ENCODE assay signal across 15 cellular contexts in the genomic region with DNA sequence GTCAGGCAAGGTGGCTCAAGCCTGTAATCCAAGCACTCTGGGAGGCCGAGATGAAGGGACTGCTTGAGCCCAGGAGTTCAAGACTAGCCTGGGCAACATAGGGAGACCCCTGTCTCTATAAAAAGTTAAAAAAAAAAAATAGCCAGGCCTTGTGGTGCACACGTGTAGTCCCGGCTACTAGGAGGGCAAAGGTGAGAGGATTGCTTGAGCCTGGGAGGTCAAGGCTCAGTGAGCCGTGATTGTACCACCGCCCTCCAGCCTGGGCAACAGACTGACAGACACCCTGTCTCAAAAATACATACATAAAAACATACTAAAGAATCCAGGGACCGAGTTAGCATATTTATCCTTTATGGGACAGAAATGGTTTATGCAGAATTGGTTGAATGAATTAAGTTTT. TPM values are rescaled to one million over a fixed set of nuclear protein-coding genes. Genes with fewer than 3 reads are reported as not detected.
"Had no signal": no experiment of that assay in that cellular context is flagged by ENCODE, and none has a peak within 500 bp of the region (broad histone marks: within the 10 kb centered on the region; RNA-seq: fewer than 3 reads in every experiment).

No MANE protein-coding gene starts in this region.

- H3K9me3 ChIP-seq: body of pancreas had no signal

- DNase-seq: activated CD4-positive, alpha-beta T cell treated with anti-CD3 and anti-CD28 coated beads for 36 hours; activated CD8-positive, alpha-beta T cell treated with anti-CD3 and anti-CD28 coated beads, Interleukin-2, amount 10 ng/mL, durations not matched to agents 7 days and 5 days; activated gamma-delta T cell; amniotic stem cell; body of pancreas; central memory CD4-positive, alpha-beta T cell; endodermal cell; hypothalamus; naive B cell; T-helper 9 cell had no signal

- H3K4me3 ChIP-seq: body of pancreas, lung had no signal

- H3K4me3 Mint-ChIP-seq: activated CD4-positive, alpha-beta T cell treated with anti-CD3 and anti-CD28 coated beads for 36 hours; activated CD8-positive, alpha-beta T cell treated with anti-CD3 and anti-CD28 coated beads, Interleukin-2, amount 10 ng/mL, durations not matched to agents 7 days and 5 days; dendritic cell treated with granulocyte-macrophage colony-stimulating factor and Interleukin-4, amounts not matched to agents 40 ng/mL and 50 ng/mL, for 4 days; endodermal cell; stimulated activated effector memory CD8-positive, alpha-beta T cell treated with anti-CD3 and anti-CD28 coated beads, Interleukin-12 subunit alpha, Interleukin-12 subunit beta, amount 100 ng/mL, for 72 hours; type B pancreatic cell had no signal

- H3K27me3 ChIP-seq: body of pancreas had no signal

- H3K27me3 Mint-ChIP-seq: activated CD4-positive, alpha-beta T cell treated with anti-CD3 and anti-CD28 coated beads for 36 hours; dendritic cell treated with granulocyte-macrophage colony-stimulating factor and Interleukin-4, amounts not matched to agents 40 ng/mL and 50 ng/mL, for 4 days; naive B cell; type B pancreatic cell had no signal

- H3K9me3 Mint-ChIP-seq: dendritic cell treated with granulocyte-macrophage colony-stimulating factor and Interleukin-4, amounts not matched to agents 40 ng/mL and 50 ng/mL, for 4 days; endodermal cell; naive B cell; stimulated activated effector memory CD8-positive, alpha-beta T cell treated with anti-CD3 and anti-CD28 coated beads, Interleukin-12 subunit alpha, Interleukin-12 subunit beta, amount 100 ng/mL, for 72 hours; type B pancreatic cell had no signal

- H3K27ac Mint-ChIP-seq: activated CD8-positive, alpha-beta T cell treated with anti-CD3 and anti-CD28 coated beads, Interleukin-2, amount 10 ng/mL, durations not matched to agents 7 days and 5 days; dendritic cell treated with granulocyte-macrophage colony-stimulating factor and Interleukin-4, amounts not matched to agents 40 ng/mL and 50 ng/mL, for 4 days; endodermal cell; type B pancreatic cell had no signal

- ATAC-seq: activated CD4-positive, alpha-beta T cell treated with anti-CD3 and anti-CD28 coated beads for 36 hours; activated CD8-positive, alpha-beta T cell treated with anti-CD3 and anti-CD28 coated beads, Interleukin-2, amount 10 ng/mL, durations not matched to agents 7 days and 5 days; body of pancreas; stimulated activated effector memory CD8-positive, alpha-beta T cell treated with anti-CD3 and anti-CD28 coated beads, Interleukin-12 subunit alpha, Interleukin-12 subunit beta, amount 100 ng/mL, for 72 hours had no signal

RNA-seq across cellular contexts. Expression of gene ERICH6, which starts 45.5 kb away (rescaled TPM):
- total RNA-seq: SK-MEL-5 had no signal
